15 cellular contexts compared by ENCODE assay signal in the genomic region with DNA sequence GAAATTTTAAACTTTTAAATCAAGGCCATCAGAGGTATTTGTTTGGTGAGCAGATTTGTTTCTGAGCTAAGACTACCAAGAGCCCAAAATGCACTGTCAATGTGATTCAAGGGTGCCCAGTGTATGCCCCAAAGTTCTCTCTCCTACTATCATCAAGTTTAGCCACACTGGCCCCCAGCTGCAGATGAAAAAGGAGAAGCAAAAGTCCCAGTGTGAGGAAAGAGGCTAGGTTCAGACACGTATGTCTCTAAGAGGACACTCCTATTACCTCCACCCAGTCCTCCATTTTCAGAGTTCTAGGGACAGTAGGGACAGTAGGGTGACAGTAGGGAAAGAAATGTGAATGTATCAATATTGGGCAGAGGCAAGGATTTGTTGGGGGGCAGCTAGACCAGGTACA.
"Had no signal": no experiment of that assay in that cellular context is flagged by ENCODE, and none has a peak within 500 bp of the region (broad histone marks: within the 10 kb centered on the region; RNA-seq: fewer than 3 reads in every experiment).

No MANE protein-coding gene starts in this region.

- H3K27ac Mint-ChIP-seq: activated CD4-positive, alpha-beta memory T cell treated with anti-CD3 and anti-CD28 coated beads, Interleukin-2, amount 10 ng/mL, durations not matched to agents 7 days and 5 days; activated naive CD8-positive, alpha-beta T cell treated with anti-CD3 and anti-CD28 coated beads for 36 hours; activated T-cell treated with anti-CD3 and anti-CD28 coated beads, Interleukin-2, amount 50 U/mL, for 24 hours had no signal

- H3K9me3 Mint-ChIP-seq: activated T-cell treated with anti-CD3 and anti-CD28 coated beads, Interleukin-2, amount 50 U/mL, for 24 hours had no signal

- H3K4me1 Mint-ChIP-seq: activated CD4-positive, alpha-beta memory T cell treated with anti-CD3 and anti-CD28 coated beads, Interleukin-2, amount 10 ng/mL, durations not matched to agents 7 days and 5 days had no signal

- H3K27me3 Mint-ChIP-seq: activated CD4-positive, alpha-beta memory T cell treated with anti-CD3 and anti-CD28 coated beads, Interleukin-2, amount 10 ng/mL, durations not matched to agents 7 days and 5 days; activated naive CD8-positive, alpha-beta T cell treated with anti-CD3 and anti-CD28 coated beads for 36 hours; activated T-cell treated with anti-CD3 and anti-CD28 coated beads, Interleukin-2, amount 50 U/mL, for 24 hours; stimulated activated naive CD8-positive, alpha-beta T cell treated with anti-CD3 and anti-CD28 coated beads, Interleukin-15, amount 100 ng/mL, for 72 hours had no signal

- ATAC-seq: body of pancreas; gastroesophageal sphincter; left colon; lower lobe of right lung; right lobe of liver; stimulated activated naive CD8-positive, alpha-beta T cell treated with anti-CD3 and anti-CD28 coated beads, Interleukin-15, amount 100 ng/mL, for 72 hours; upper lobe of right lung had no signal

- H3K4me3 Mint-ChIP-seq: activated CD4-positive, alpha-beta memory T cell treated with anti-CD3 and anti-CD28 coated beads, Interleukin-2, amount 10 ng/mL, durations not matched to agents 7 days and 5 days; activated naive CD8-positive, alpha-beta T cell treated with anti-CD3 and anti-CD28 coated beads for 36 hours; activated T-cell treated with anti-CD3 and anti-CD28 coated beads, Interleukin-2, amount 50 U/mL, for 24 hours; neural progenitor cell; stimulated activated naive CD8-positive, alpha-beta T cell treated with anti-CD3 and anti-CD28 coated beads, Interleukin-15, amount 100 ng/mL, for 72 hours had no signal

- H3K36me3 Mint-ChIP-seq: activated naive CD8-positive, alpha-beta T cell treated with anti-CD3 and anti-CD28 coated beads for 36 hours; neural progenitor cell had no signal

- DNase-seq: activated CD4-positive, alpha-beta memory T cell treated with anti-CD3 and anti-CD28 coated beads, Interleukin-2, amount 10 ng/mL, durations not matched to agents 7 days and 5 days; activated CD4-positive, alpha-beta T cell treated with anti-CD3 and anti-CD28 coated beads for 4 hours; activated gamma-delta T cell; activated naive CD8-positive, alpha-beta T cell treated with anti-CD3 and anti-CD28 coated beads for 36 hours; activated T-cell treated with anti-CD3 and anti-CD28 coated beads, Interleukin-2, amount 50 U/mL, for 24 hours; body of pancreas; central memory CD4-positive, alpha-beta T cell; colonic mucosa; left colon; lower lobe of right lung; right lobe of liver; stimulated activated naive CD8-positive, alpha-beta T cell treated with anti-CD3 and anti-CD28 coated beads, Interleukin-15, amount 100 ng/mL, for 72 hours; upper lobe of right lung had no signal
